ENCODE assay signal across 10 cellular contexts in the genomic region with DNA sequence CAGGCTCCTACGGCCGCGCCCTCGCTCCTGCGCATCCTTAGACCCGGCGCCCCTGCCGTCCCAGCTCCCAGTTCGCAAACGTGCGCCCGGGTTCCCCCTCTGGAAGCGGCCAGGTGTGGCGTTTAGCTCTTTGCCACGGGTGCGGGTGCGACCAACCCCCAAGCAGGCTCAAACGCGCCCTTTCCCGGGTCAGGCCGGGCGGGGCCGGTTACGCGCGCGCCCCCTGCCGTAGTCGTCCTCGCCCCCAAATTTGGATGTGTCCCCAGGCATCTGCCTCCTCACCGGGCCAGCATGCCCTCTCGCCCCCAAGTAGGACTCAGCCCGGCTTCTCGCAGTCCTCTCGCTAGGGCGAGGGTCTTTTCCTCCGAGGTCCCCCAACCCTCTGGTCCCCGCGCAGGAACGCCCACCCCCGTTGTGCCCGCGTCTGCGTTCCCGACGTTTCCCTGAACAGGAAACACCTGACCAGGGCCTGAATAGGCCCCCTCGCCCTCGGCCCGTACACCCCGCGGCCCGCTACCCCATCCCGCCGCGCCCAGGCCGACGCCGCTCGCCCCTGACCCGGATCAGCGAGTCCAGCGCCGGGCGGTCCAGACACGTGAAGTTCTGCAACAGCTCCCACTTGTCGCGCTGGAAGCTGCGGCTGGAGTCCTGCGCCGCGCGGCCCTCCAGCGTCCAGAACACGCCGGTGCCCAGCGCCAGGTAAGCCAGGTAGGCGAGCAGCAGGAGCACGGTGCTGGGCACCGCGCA. TPM values are rescaled to one million over a fixed set of nuclear protein-coding genes. Genes with fewer than 3 reads are reported as not detected.
DNase-seq lines count a peak whose midpoint lies in the region; ATAC-seq and TF ChIP-seq lines count a peak whose summit lies in the region.
"Had no signal": no experiment of that assay in that cellular context is flagged by ENCODE, and none has a peak within 500 bp of the region (broad histone marks: within the 10 kb centered on the region; RNA-seq: fewer than 3 reads in every experiment).

No MANE protein-coding gene starts in this region.

- H3K4me1 Mint-ChIP-seq in activated CD4-positive, alpha-beta T cell treated with anti-CD3 and anti-CD28 coated beads, Interleukin-2, amount 10 ng/mL, durations not matched to agents 24 days and 14 days: no peaks in the 10 kb centered on the region

- H3K9me3 Mint-ChIP-seq in activated CD4-positive, alpha-beta T cell treated with anti-CD3 and anti-CD28 coated beads, Interleukin-2, amount 10 ng/mL, durations not matched to agents 24 days and 14 days: no peaks in the 10 kb centered on the region

- in situ Hi-C loops in mammary epithelial cell (cut with MboI; ENCODE audit: low sequenced_read_pairs in 2 of 2): loop anchor here (25.0 kb wide), 2 partner anchors 426 to 451 kb away; no protein-coding TSS in a partner anchor

- H3K4me3 ChIP-seq in mammary epithelial cell (replicated peaks in 1 of 3; ENCODE audit: insufficient read depth in 1 of 3, low read depth in 2 of 3, low read length in 3 of 3): no peak overlapping the region
- peak overlapping the region; percentile 46 for H3K4me3 ChIP-seq in lower lobe of right lung
- H3K4me3 ChIP-seq in thymus (ENCODE audit: low read length): peak overlapping the region; percentile 36

- H3K36me3 ChIP-seq in mammary epithelial cell (ENCODE audit: insufficient read depth, low read length) (no peaks in the 10 kb centered on the region), lower lobe of right lung (no peaks in the 10 kb centered on the region), thymus (ENCODE audit: control insufficient read depth, insufficient read depth) (no peaks in the 10 kb centered on the region)

- no peak for DNase-seq in activated CD4-positive, alpha-beta T cell treated with anti-CD3 and anti-CD28 coated beads, Interleukin-2, amount 10 ng/mL, durations not matched to agents 24 days and 14 days
- no peak for DNase-seq in activated CD4-positive, alpha-beta T cell treated with anti-CD3 and anti-CD28 coated beads, Interleukin-2, amount 50 U/mL, for 4 hours
- DNase-seq in mammary epithelial cell (no peak), lower lobe of right lung (peak; percentile 56), omental fat pad (ENCODE audit: low spot score) (no peak), NCI-H1694 (lab: John Stamatoyannopoulos, UW) (no peak), SHP77 (lab: John Stamatoyannopoulos, UW) (no peak)
- DNase-seq: T1000 had no signal

- H3K27me3 Mint-ChIP-seq in activated CD4-positive, alpha-beta T cell treated with anti-CD3 and anti-CD28 coated beads, Interleukin-2, amount 10 ng/mL, durations not matched to agents 24 days and 14 days: peaks cover 42% of the 10 kb centered on the region

- TF ChIP-seq CTCF in mammary epithelial cell (conservative IDR thresholded peaks at IDR 0.05 in 1 of 2, IDR thresholded peaks at IDR 0.05 in 1 of 2; ENCODE audit: extremely low read depth in 1 of 2, insufficient read depth in 1 of 2, low read depth in 1 of 2, low read length in 2 of 2) (no peak), lower lobe of right lung (IDR thresholded peaks at IDR 0.05) (no peak), omental fat pad (IDR thresholded peaks at IDR 0.05) (no peak)

- H3K36me3 Mint-ChIP-seq in activated CD4-positive, alpha-beta T cell treated with anti-CD3 and anti-CD28 coated beads, Interleukin-2, amount 10 ng/mL, durations not matched to agents 24 days and 14 days (ENCODE audit: low read depth): no peaks in the 10 kb centered on the region

- BruUV-seq in mammary epithelial cell (replicated peaks; lab: Mats Ljungman, UMichigan): no TSS peak

- no peak overlapping the region for H2AFZ ChIP-seq in mammary epithelial cell (ENCODE audit: low read depth, low read length)

- CTCF ChIA-PET in mammary epithelial cell (lab: Charles Lee; ENCODE audit: low non-redundant PET): no interaction called here

- H3K9ac ChIP-seq in mammary epithelial cell (ENCODE audit: insufficient read depth, low read length): no peak overlapping the region

- H3K4me2 ChIP-seq in mammary epithelial cell (ENCODE audit: insufficient read depth, low read depth, low read length): peak overlapping the region; percentile 19

- H3K27ac Mint-ChIP-seq in activated CD4-positive, alpha-beta T cell treated with anti-CD3 and anti-CD28 coated beads, Interleukin-2, amount 10 ng/mL, durations not matched to agents 24 days and 14 days: no peak overlapping the region

- dilution Hi-C loops in mammary epithelial cell (cut with HindIII; ENCODE audit: low sequenced_read_pairs): no loop called here

- 16% methylated on average over 38 of the region's 80 CpGs for WGBS in mammary epithelial cell (ENCODE audit: low coverage, missing lambda C conversion rate)
- under 1% methylated on average over 80 of the region's 80 CpGs for WGBS in thymus

- H3K79me2 ChIP-seq in mammary epithelial cell (ENCODE audit: insufficient read depth, low read length): no peaks in the 10 kb centered on the region

- no peaks in the 10 kb centered on the region for H3K9me3 ChIP-seq in mammary epithelial cell (replicated peaks; ENCODE audit: insufficient read depth, low read length)
- H3K9me3 ChIP-seq in lower lobe of right lung: no peaks in the 10 kb centered on the region
- no peaks in the 10 kb centered on the region for H3K9me3 ChIP-seq in thymus (ENCODE audit: control insufficient read depth)

- intact Hi-C loops in activated CD4-positive, alpha-beta T cell treated with anti-CD3 and anti-CD28 coated beads, Interleukin-2, amount 10 ng/mL, durations not matched to agents 24 days and 14 days (cut with micrococcal nuclease): no loop called here
- intact Hi-C loops in mammary epithelial cell (cut with micrococcal nuclease) (no loop called here), lower lobe of right lung (cut with DNase I) (no loop called here)

- H3K4me3 Mint-ChIP-seq in activated CD4-positive, alpha-beta T cell treated with anti-CD3 and anti-CD28 coated beads, Interleukin-2, amount 10 ng/mL, durations not matched to agents 24 days and 14 days: peak overlapping the region; percentile 12

- H3K4me1 ChIP-seq in mammary epithelial cell (ENCODE audit: insufficient read depth, low read length) (no peaks in the 10 kb centered on the region), lower lobe of right lung (peaks cover 18% of the 10 kb centered on the region), thymus (ENCODE audit: control insufficient read depth, insufficient read depth, low read length) (peaks cover 15% of the 10 kb centered on the region)

- H3K27ac ChIP-seq in mammary epithelial cell (ENCODE audit: insufficient read depth, low read depth, low read length) (no peak overlapping the region), lower lobe of right lung (peak overlapping the region; percentile 14), thymus (ENCODE audit: low read depth) (no peak overlapping the region)
- H3K27ac ChIP-seq: epithelial cell of prostate had no signal

- H4K20me1 ChIP-seq in mammary epithelial cell (ENCODE audit: insufficient read depth, low read length): no peaks in the 10 kb centered on the region

- H3K27me3 ChIP-seq in mammary epithelial cell (ENCODE audit: insufficient read depth, low read length) (peaks cover 18% of the 10 kb centered on the region), lower lobe of right lung (ENCODE audit: low read depth) (peaks cover 36% of the 10 kb centered on the region), thymus (ENCODE audit: control insufficient read depth, insufficient read depth) (peaks cover 18% of the 10 kb centered on the region)

- ATAC-seq in lower lobe of right lung: peak; percentile 18 to 45
- no peak for ATAC-seq in omental fat pad (ENCODE audit: low FRiP score)

RNA-seq across cellular contexts. Expression of a gene that starts 0.5 kb away (rescaled TPM):
- not detected in 2 replicates for total RNA-seq in activated CD4-positive, alpha-beta T cell treated with anti-CD3 and anti-CD28 coated beads, Interleukin-2, amount 10 ng/mL, durations not matched to agents 24 days and 14 days
- total RNA-seq in mammary epithelial cell (10 to 100 TPM in 1 of 2 donors, not detected in 1; 13.0 TPM), lower lobe of right lung (5.5 TPM), omental fat pad (under 1 TPM in 2 of 4 donors, not detected in 2; 0.24 to 0.28 TPM)
- polyA plus RNA-seq in mammary epithelial cell (not detected), thymus (0.80 TPM)
- polyA minus RNA-seq in mammary epithelial cell: not detected

RNA-seq across cellular contexts. Expression of a gene that starts 8.8 kb away (rescaled TPM):
- not detected in 2 replicates for total RNA-seq in activated CD4-positive, alpha-beta T cell treated with anti-CD3 and anti-CD28 coated beads, Interleukin-2, amount 10 ng/mL, durations not matched to agents 24 days and 14 days
- not detected for total RNA-seq in mammary epithelial cell
- polyA plus RNA-seq in mammary epithelial cell: not detected
- polyA minus RNA-seq in mammary epithelial cell: not detected
- total RNA-seq in lower lobe of right lung: not detected
- 0.07 TPM for polyA plus RNA-seq in thymus
- not detected for total RNA-seq in omental fat pad

Comparison
In these comparisons a context has a peak if more than half of its experiments do, and no peak if none do; other contexts are left out.
1. H3K4me3 ChIP-seq: peak in lower lobe of right lung (single experiment) and thymus (single experiment); none in mammary epithelial cell (0 of 3).